Comparison of ENCODE assay signal across 1 cellular context in genomic region chr12:65546528-65546927, GRCh38.
TF ChIP-seq lines count a peak whose summit lies in the region.

No MANE protein-coding gene starts in this region.

TF ChIP-seq in IMR-90, 13 proteins besides CTCF, POLR2A, EP300 and RAD21 (continued from another document):
- TF ChIP-seq, protein P1, sequence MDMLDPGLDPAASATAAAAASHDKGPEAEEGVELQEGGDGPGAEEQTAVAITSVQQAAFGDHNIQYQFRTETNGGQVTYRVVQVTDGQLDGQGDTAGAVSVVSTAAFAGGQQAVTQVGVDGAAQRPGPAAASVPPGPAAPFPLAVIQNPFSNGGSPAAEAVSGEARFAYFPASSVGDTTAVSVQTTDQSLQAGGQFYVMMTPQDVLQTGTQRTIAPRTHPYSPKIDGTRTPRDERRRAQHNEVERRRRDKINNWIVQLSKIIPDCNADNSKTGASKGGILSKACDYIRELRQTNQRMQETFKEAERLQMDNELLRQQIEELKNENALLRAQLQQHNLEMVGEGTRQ (IDR thresholded peaks at IDR 0.05; ENCODE audit: low read depth, low read length) = no peak
- TF ChIP-seq NFE2L2 (IDR thresholded peaks at IDR 0.05; ENCODE audit: low read depth, low read length) (no peak), SMC3 (IDR thresholded peaks at IDR 0.05; ENCODE audit: low read depth, low read length) (no peak)
